In the genomic region with DNA sequence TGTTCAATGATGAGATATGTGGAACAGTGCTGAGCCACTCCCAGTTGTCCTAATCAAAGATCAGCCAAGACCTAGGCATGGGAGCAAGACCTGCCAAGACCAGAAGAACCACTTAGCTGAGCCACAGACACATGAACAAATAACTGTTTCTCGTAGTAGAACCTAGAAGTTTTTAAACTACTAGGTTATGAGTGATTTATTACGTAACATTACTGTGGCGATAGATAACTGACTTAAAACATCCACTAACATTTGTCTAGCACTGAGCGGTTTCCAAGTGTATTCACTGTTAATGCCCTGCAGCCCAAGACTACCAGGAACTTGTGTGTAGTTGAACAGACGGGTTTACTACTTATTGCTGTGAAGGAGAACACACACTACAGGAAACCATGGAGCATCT, we compare ENCODE assay signal across 24 cellular contexts.
"Had no signal": no experiment of that assay in that cellular context is flagged by ENCODE, and none has a peak within 500 bp of the region (broad histone marks: within the 10 kb centered on the region; RNA-seq: fewer than 3 reads in every experiment).

No MANE protein-coding gene starts in this region.

- H3K27me3 ChIP-seq: ovary, right atrium auricular region, spleen, testis, thyroid gland, upper lobe of left lung, vagina had no signal

- H3K4me1 ChIP-seq: spleen, testis, thyroid gland, upper lobe of left lung, vagina had no signal

- H3K27ac ChIP-seq: ovary, right atrium auricular region, skin epidermis, spleen, testis, thyroid gland, upper lobe of left lung, vagina had no signal

- H3K4me3 ChIP-seq: lung, ovary, right atrium auricular region, skin epidermis, spleen, testis, thyroid gland, upper lobe of left lung, vagina had no signal

- DNase-seq: hippocampal formation; kidney glomerular epithelial cell; left cardiac atrium; mesendoderm; naive B cell; natural killer cell; nephron progenitor cell; ovary; spleen; stimulated activated CD4-positive, alpha-beta T cell treated with anti-CD3 and anti-CD28 coated beads, Interleukin-4, amount 100 ng/mL, for 24 hours; stimulated activated naive CD4-positive, alpha-beta T cell; stimulated activated naive CD8-positive, alpha-beta T cell treated with anti-CD3 and anti-CD28 coated beads, Interleukin-15, amount 100 ng/mL, for 72 hours; substantia nigra; testis; thyroid gland; upper lobe of left lung had no signal

- H3K9me3 ChIP-seq: ovary, right atrium auricular region, spleen, testis, thyroid gland, upper lobe of left lung, vagina had no signal

- FAIRE-seq: keratinocyte had no signal

- ATAC-seq: left cardiac atrium; left lobe of liver; natural killer cell; sciatic nerve; stimulated activated effector memory CD8-positive, alpha-beta T cell treated with anti-CD3 and anti-CD28 coated beads, Interleukin-12 subunit alpha, Interleukin-12 subunit beta, amount 100 ng/mL, for 72 hours; stimulated activated naive CD8-positive, alpha-beta T cell treated with anti-CD3 and anti-CD28 coated beads, Interleukin-15, amount 100 ng/mL, for 72 hours had no signal

- H3K36me3 ChIP-seq: ovary, right atrium auricular region, thyroid gland, upper lobe of left lung, vagina had no signal
